In genomic region chr6:22035690-22036089, GRCh38 we compare ENCODE assay signal across 21 cellular contexts.
DNase-seq lines count a peak whose midpoint lies in the region; TF ChIP-seq lines count a peak whose summit lies in the region.
"Had no signal": no experiment of that assay in that cellular context is flagged by ENCODE, and none has a peak within 500 bp of the region (broad histone marks: within the 10 kb centered on the region; RNA-seq: fewer than 3 reads in every experiment).

No MANE protein-coding gene starts in this region.

- no peak overlapping the region for H3K4me3 ChIP-seq in BLaER1
- no peak overlapping the region for H3K4me3 ChIP-seq in OCI-LY1 (ENCODE audit: low read depth, low read length, poor library complexity, severe bottlenecking)
- peak overlapping the region; percentile 53 for H3K4me3 ChIP-seq in endodermal cell (ENCODE audit: low read length)
- H3K4me3 ChIP-seq in neural cell (ENCODE audit: low read length): peak overlapping the region; percentile 53
- no peak overlapping the region for H3K4me3 ChIP-seq in A673 (ENCODE audit: low read depth, low read length, poor library complexity, severe bottlenecking)
- H3K4me3 ChIP-seq: gastrocnemius medialis, left ventricle myocardium inferior, MG63, upper lobe of left lung had no signal

- no peaks in the 10 kb centered on the region for H3K79me2 ChIP-seq in OCI-LY1 (ENCODE audit: insufficient read depth, low read length)
- H3K79me2 ChIP-seq in neural cell (replicated peaks; ENCODE audit: insufficient read depth, low read length): peaks cover 4% of the 10 kb centered on the region

- TF ChIP-seq RAD21 in neural cell (conservative IDR thresholded peaks at IDR 0.05): no peak

- H3K4me1 ChIP-seq in BLaER1 (peaks cover 22% of the 10 kb centered on the region), OCI-LY1 (ENCODE audit: insufficient read depth, low read length, severe bottlenecking) (peaks cover 54% of the 10 kb centered on the region), endodermal cell (ENCODE audit: control insufficient read depth, insufficient read depth, low read length) (peaks cover 15% of the 10 kb centered on the region), A673 (ENCODE audit: insufficient read depth, low read length, poor library complexity, severe bottlenecking) (no peaks in the 10 kb centered on the region)
- H3K4me1 ChIP-seq: gastrocnemius medialis, left ventricle myocardium inferior had no signal

- H3K9me3 Mint-ChIP-seq in endodermal cell: peaks cover 18% of the 10 kb centered on the region

- H3K27ac ChIP-seq in BLaER1 (peak overlapping the region; percentile 44), OCI-LY1 (ENCODE audit: low read depth, low read length, poor library complexity, severe bottlenecking) (peak overlapping the region; percentile 58), endodermal cell (ENCODE audit: low read depth, low read length) (no peak overlapping the region), neural cell (ENCODE audit: low read length) (peak overlapping the region; percentile 28), caudate nucleus (ENCODE audit: low read depth, low read length) (no peak overlapping the region), A673 (ENCODE audit: low read depth, low read length, poor library complexity, severe bottlenecking) (no peak overlapping the region)
- H3K27ac ChIP-seq: gastrocnemius medialis, left ventricle myocardium inferior, upper lobe of left lung had no signal

- H2AFZ ChIP-seq in OCI-LY1 (ENCODE audit: low read length) (no peak overlapping the region), neural cell (ENCODE audit: low read depth, low read length) (no peak overlapping the region)

- no TSS peak for BruUV-seq in A673 (replicated peaks; lab: Mats Ljungman, UMichigan)

- 68 to 79% methylated on average over 3 of the region's 4 CpGs for WGBS in endodermal cell (ENCODE audit: insufficient coverage in 1 of 2, insufficient read length in 1 of 2), 2 experiments

- DNase-seq in endodermal cell (no peak), T-helper 9 cell (no peak), NCI-H69 (lab: John Stamatoyannopoulos, UW) (no peak), caudate nucleus (lab: John Stamatoyannopoulos, UW) (no peak), A673 (ENCODE audit: low spot score) (no peak)
- DNase-seq: activated CD4-positive, alpha-beta T cell treated with anti-CD3 and anti-CD28 coated beads for 4 hours; activated CD8-positive, alpha-beta T cell treated with anti-CD3 and anti-CD28 coated beads, Interleukin-2, amount 10 ng/mL, durations not matched to agents 7 days and 5 days; CD4-positive, alpha-beta memory T cell; gastrocnemius medialis; KBM-7; left ventricle myocardium inferior; MG63; NCI-H1930; NCI-H2227 treated with DMSO at 0.1 percent for 48 hours; SW 1271 had no signal

- no peaks in the 10 kb centered on the region; the same call in 1 of the 2 replicates for H4K20me1 ChIP-seq in BLaER1
- H4K20me1 ChIP-seq in OCI-LY1 (ENCODE audit: insufficient read depth, low read length): no peaks in the 10 kb centered on the region
- H4K20me1 ChIP-seq in neural cell (ENCODE audit: insufficient read depth): no peaks in the 10 kb centered on the region

- peak overlapping the region; percentile 11 for H3K4me3 Mint-ChIP-seq in endodermal cell
- H3K4me3 Mint-ChIP-seq: activated CD8-positive, alpha-beta T cell treated with anti-CD3 and anti-CD28 coated beads, Interleukin-2, amount 10 ng/mL, durations not matched to agents 7 days and 5 days; activated naive CD4-positive, alpha-beta T cell treated with anti-CD3 and anti-CD28 coated beads for 36 hours; CD4-positive, alpha-beta memory T cell; stimulated activated memory B cell treated with anti-CD40 and anti-IgM and Interleukin-4, amounts not matched to agents 10 μg/mL and 1 μg/mL and 100 μg/mL, for 72 hours had no signal

- CTCF ChIA-PET in A673 (lab: Charles Lee): no interaction called here

- H3K36me3 Mint-ChIP-seq in endodermal cell (ENCODE audit: low read depth): peaks cover 60% of the 10 kb centered on the region
- H3K36me3 Mint-ChIP-seq: CD4-positive, alpha-beta memory T cell; stimulated activated memory B cell treated with anti-CD40 and anti-IgM and Interleukin-4, amounts not matched to agents 10 μg/mL and 1 μg/mL and 100 μg/mL, for 72 hours had no signal

- POLR2A ChIA-PET in A673 (lab: Charles Lee; ENCODE audit: low non-redundant PET): no interaction called here

- H3K4me2 ChIP-seq in BLaER1: peak overlapping the region; percentile 52; the same call in 1 of the 2 replicates
- H3K4me2 ChIP-seq in OCI-LY1 (ENCODE audit: low read length): peak overlapping the region; percentile 30; the same call in 1 of the 2 replicates
- peak overlapping the region; percentile 64 for H3K4me2 ChIP-seq in neural cell (ENCODE audit: low read length)

- no peak for TF ChIP-seq EP300 in neural cell (conservative IDR thresholded peaks at IDR 0.05; ENCODE audit: poor library complexity, severe bottlenecking)

- H3F3A ChIP-seq in OCI-LY1 (ENCODE audit: insufficient read depth, low read length): no peaks in the 10 kb centered on the region
- H3F3A ChIP-seq in neural cell (ENCODE audit: insufficient read depth, low read length, poor library complexity, severe bottlenecking): no peaks in the 10 kb centered on the region

- H3K27me3 Mint-ChIP-seq in endodermal cell (ENCODE audit: insufficient read depth): no peaks in the 10 kb centered on the region
- H3K27me3 Mint-ChIP-seq: CD4-positive, alpha-beta memory T cell; stimulated activated memory B cell treated with anti-CD40 and anti-IgM and Interleukin-4, amounts not matched to agents 10 μg/mL and 1 μg/mL and 100 μg/mL, for 72 hours had no signal

- TF ChIP-seq CTCF in OCI-LY1 (IDR thresholded peaks at IDR 0.05; ENCODE audit: low read length) (no peak), endodermal cell (conservative IDR thresholded peaks at IDR 0.05) (no peak), neural cell (IDR thresholded peaks at IDR 0.05; ENCODE audit: poor library complexity, severe bottlenecking) (no peak), A673 (conservative IDR thresholded peaks at IDR 0.05; ENCODE audit: low read depth, low read length) (no peak)

- H3K9ac ChIP-seq in BLaER1 (no peak overlapping the region), OCI-LY1 (ENCODE audit: low read length) (no peak overlapping the region; the same call in 1 of the 2 replicates), endodermal cell (ENCODE audit: extremely low read depth, low read length, poor library complexity, severe bottlenecking) (no peak overlapping the region), neural cell (ENCODE audit: low read length) (no peak overlapping the region)

- H3K27ac Mint-ChIP-seq in endodermal cell: peak overlapping the region; percentile 69
- H3K27ac Mint-ChIP-seq: activated CD8-positive, alpha-beta T cell treated with anti-CD3 and anti-CD28 coated beads, Interleukin-2, amount 10 ng/mL, durations not matched to agents 7 days and 5 days; activated naive CD4-positive, alpha-beta T cell treated with anti-CD3 and anti-CD28 coated beads for 36 hours; CD4-positive, alpha-beta memory T cell; stimulated activated memory B cell treated with anti-CD40 and anti-IgM and Interleukin-4, amounts not matched to agents 10 μg/mL and 1 μg/mL and 100 μg/mL, for 72 hours had no signal

- H3K36me3 ChIP-seq in BLaER1: peaks cover 76% of the 10 kb centered on the region
- no peaks in the 10 kb centered on the region for H3K36me3 ChIP-seq in OCI-LY1 (ENCODE audit: insufficient read depth, low read length)
- peaks cover 65% of the 10 kb centered on the region for H3K36me3 ChIP-seq in endodermal cell (ENCODE audit: control insufficient read depth, insufficient read depth, low read length)
- no peaks in the 10 kb centered on the region for H3K36me3 ChIP-seq in neural cell (ENCODE audit: insufficient read depth, low read length)
- H3K36me3 ChIP-seq in A673 (ENCODE audit: insufficient read depth, low read length, poor library complexity, severe bottlenecking): no peaks in the 10 kb centered on the region
- H3K36me3 ChIP-seq: gastrocnemius medialis, left ventricle myocardium inferior, MG63, upper lobe of left lung had no signal

- H3K9me2 ChIP-seq in OCI-LY1 (ENCODE audit: low read depth, low read length): no peaks in the 10 kb centered on the region
- H3K9me2 ChIP-seq in neural cell (ENCODE audit: insufficient read depth, low read length): no peaks in the 10 kb centered on the region

- intact Hi-C loops in A673 (cut with micrococcal nuclease; ENCODE audit: unreplicated experiment): no loop called here

- peaks cover 18% of the 10 kb centered on the region for H3K4me1 Mint-ChIP-seq in endodermal cell
- H3K4me1 Mint-ChIP-seq: CD4-positive, alpha-beta memory T cell; stimulated activated memory B cell treated with anti-CD40 and anti-IgM and Interleukin-4, amounts not matched to agents 10 μg/mL and 1 μg/mL and 100 μg/mL, for 72 hours had no signal

- no peaks in the 10 kb centered on the region for H3K27me3 ChIP-seq in BLaER1
- H3K27me3 ChIP-seq in OCI-LY1 (ENCODE audit: insufficient read depth, low read length): no peaks in the 10 kb centered on the region
- H3K27me3 ChIP-seq in endodermal cell (ENCODE audit: control insufficient read depth, insufficient read depth, low read length, poor library complexity, severe bottlenecking): no peaks in the 10 kb centered on the region
- no peaks in the 10 kb centered on the region for H3K27me3 ChIP-seq in neural cell (ENCODE audit: insufficient read depth, low read depth, low read length)
- no peaks in the 10 kb centered on the region for H3K27me3 ChIP-seq in A673 (replicated peaks; ENCODE audit: insufficient read depth, low read depth, low read length, poor library complexity)
- H3K27me3 ChIP-seq: gastrocnemius medialis, MG63, upper lobe of left lung had no signal

- H3K9me3 ChIP-seq in BLaER1: peaks cover 54% of the 10 kb centered on the region
- H3K9me3 ChIP-seq in OCI-LY1 (ENCODE audit: low read length): no peaks in the 10 kb centered on the region
- peaks cover 35% of the 10 kb centered on the region for H3K9me3 ChIP-seq in endodermal cell (ENCODE audit: control insufficient read depth, low read length)
- no peaks in the 10 kb centered on the region for H3K9me3 ChIP-seq in neural cell (ENCODE audit: low read length)
- H3K9me3 ChIP-seq in A673 (ENCODE audit: low read depth, low read length, poor library complexity, severe bottlenecking): peaks cover 7% of the 10 kb centered on the region
- H3K9me3 ChIP-seq: gastrocnemius medialis had no signal

TF ChIP-seq in neural cell, 6 proteins besides CTCF, POLR2A, EP300 and RAD21 (continues in another document):
- TF ChIP-seq MXI1 (conservative IDR thresholded peaks at IDR 0.05; ENCODE audit: poor library complexity, severe bottlenecking): no peak
- TF ChIP-seq EZH2 (IDR thresholded peaks at IDR 0.05; ENCODE audit: borderline replicate concordance, insufficient read depth, low read length, poor library complexity, severe bottlenecking): no peak
- TF ChIP-seq POLR2AphosphoS5 (IDR thresholded peaks at IDR 0.05): no peak
- no peak for TF ChIP-seq SMC3 (conservative IDR thresholded peaks at IDR 0.05; ENCODE audit: poor library complexity)

Comparison
In these comparisons a context has a peak if more than half of its experiments do, and no peak if none do; other contexts are left out.
1. H3K27ac ChIP-seq: peak in BLaER1 (single experiment), OCI-LY1 (single experiment) and neural cell (single experiment); none in endodermal cell (single experiment), caudate nucleus (single experiment) and A673 (single experiment).
2. H3K4me3 ChIP-seq: peak in endodermal cell (single experiment) and neural cell (single experiment); none in BLaER1 (single experiment), OCI-LY1 (single experiment) and A673 (single experiment).
3. Peak in every context shown above with its lines, with median percentiles within 50 percentile points of each other: H3K4me2 ChIP-seq.